In genomic region chr15:84034831-84035753, GRCh38 we compare ENCODE assay signal across 8 cellular contexts.
DNase-seq lines count a peak whose midpoint lies in the region; ATAC-seq and TF ChIP-seq lines count a peak whose summit lies in the region.

No MANE protein-coding gene starts in this region.

- intact Hi-C loops in heart right ventricle (cut with DNase I), result loop anchor here in 9 of 10 donors (2.0 to 10.0 kb wide), 9 partner anchors 300 to 600 kb away; partner anchors contain the start of gene SH3GL3 (in 1 of the 9)

- ATAC-seq in heart right ventricle (peak in 5 of 8 donors; percentile 58 to 65 (median 61)), HG03039 (IDR thresholded peaks at IDR 0.05; ENCODE audit: unreplicated experiment) (no peak)

- H3K4me3 ChIP-seq in HFF-Myc (replicated peaks; ENCODE audit: low read depth, low read length), result no peak overlapping the region
- H3K4me3 ChIP-seq in heart right ventricle, result no peak overlapping the region
- H3K4me3 ChIP-seq in tibial nerve, result no peak overlapping the region

- TF ChIP-seq CTCF in C4-2B (conservative IDR thresholded peaks at IDR 0.05) (peak; percentile 82), HFF-Myc (IDR thresholded peaks at IDR 0.05; ENCODE audit: low read depth, low read length, missing control alignments) (peak; percentile 44), heart right ventricle (IDR thresholded peaks at IDR 0.05) (peak; percentile 20 to 59 (median 44)), tibial nerve (IDR thresholded peaks at IDR 0.05) (peak in 3 of 5 experiments; percentile 29 to 31 (median 31))

- H3K4me1 ChIP-seq in heart right ventricle, result no peaks in the 10 kb centered on the region
- no peaks in the 10 kb centered on the region for H3K4me1 ChIP-seq in tibial nerve

- H3K27me3 ChIP-seq in heart right ventricle (no peaks in the 10 kb centered on the region), tibial nerve (no peaks in the 10 kb centered on the region)

- H3K36me3 ChIP-seq in heart right ventricle (peaks cover 0 to 23% (median 0%) of the 10 kb centered on the region in 9 donors), tibial nerve (no peaks in the 10 kb centered on the region)

- 26 to 33% methylated on average over 3 of the region's 3 CpGs for WGBS in heart right ventricle, 2 donors
- 23 to 33% methylated on average over 3 of the region's 3 CpGs for WGBS in tibial nerve, 2 donors

- DNase-seq in HFF-Myc (ENCODE audit: extremely low read depth, low read depth), result peak; percentile 15
- DNase-seq in SKM-1 (lab: John Stamatoyannopoulos, UW; ENCODE audit: unreplicated experiment), result peak; percentile 43
- no peak for DNase-seq in heart right ventricle
- no peak for DNase-seq in tibial nerve (ENCODE audit: low spot score in 2 of 2)
- DNase-seq in COLO668 (lab: John Stamatoyannopoulos, UW; ENCODE audit: unreplicated experiment), result no peak
- no peak for DNase-seq in stimulated activated CD4-positive, alpha-beta T cell treated with anti-CD3 and anti-CD28 coated beads, Interleukin-4, amount 100 ng/mL, for 1 hour

- TF ChIP-seq POLR2A in tibial nerve (IDR thresholded peaks at IDR 0.05), result no peak

- no peak overlapping the region for H3K27ac ChIP-seq in C4-2B
- no peak overlapping the region for H3K27ac ChIP-seq in heart right ventricle
- H3K27ac ChIP-seq in tibial nerve, result no peak overlapping the region

- H3K9me3 ChIP-seq in heart right ventricle (peaks cover 0 to 4% (median 0%) of the 10 kb centered on the region in 11 donors), tibial nerve (no peaks in the 10 kb centered on the region)

- no peak for TF ChIP-seq EP300 in tibial nerve (IDR thresholded peaks at IDR 0.05)

Comparison
In these comparisons a context has a peak if more than half of its experiments do, and no peak if none do; other contexts are left out.
1. CTCF ChIP-seq: peak in every context shown above with its lines; median percentile 82 in C4-2B; 44 in HFF-Myc; 44 in heart right ventricle; 31 in tibial nerve.
2. DNase-seq: peak in HFF-Myc (single experiment) and SKM-1 (single experiment); none in heart right ventricle (0 of 2), tibial nerve (0 of 2), COLO668 (single experiment) and stimulated activated CD4-positive, alpha-beta T cell treated with anti-CD3 and anti-CD28 coated beads, Interleukin-4, amount 100 ng/mL, for 1 hour (single experiment).